ENCODE assay signal across 2 cellular contexts in the genomic region with DNA sequence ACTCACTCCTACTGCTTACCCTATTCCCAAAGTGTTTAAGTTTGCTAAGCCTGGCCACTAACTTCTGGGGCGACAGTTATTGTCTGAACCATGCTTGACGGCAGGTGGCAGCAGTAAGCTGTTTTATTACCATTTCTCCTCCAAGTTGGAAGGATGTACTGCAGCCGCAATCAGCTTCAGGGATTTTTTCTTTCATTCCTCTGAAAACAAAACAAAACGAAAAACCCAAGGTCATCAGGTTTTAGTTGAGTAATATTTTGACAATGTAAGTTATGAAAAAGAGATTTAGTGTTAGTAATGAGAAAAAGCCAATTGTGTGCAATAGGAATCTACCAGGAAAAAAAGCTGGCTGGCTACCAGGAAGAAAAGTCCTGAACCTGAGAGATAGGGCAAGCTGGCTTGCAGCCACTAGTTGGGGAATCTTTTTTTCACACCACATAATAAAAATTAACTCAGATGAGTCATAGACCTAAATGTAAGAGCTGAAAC.
TF ChIP-seq lines count a peak whose summit lies in the region.

No MANE protein-coding gene starts in this region.

TF ChIP-seq in IMR-90, 13 proteins besides CTCF, POLR2A, EP300 and RAD21:
- TF ChIP-seq SMC3 (IDR thresholded peaks at IDR 0.05; ENCODE audit: low read depth, low read length) (peak; percentile 52), CEBPB (IDR thresholded peaks at IDR 0.05; ENCODE audit: low read depth, low read length) (peak; percentile 27; the same call in 1 of the 2 replicates), FOS (IDR thresholded peaks at IDR 0.05; ENCODE audit: low read depth, low read length) (no peak)

TF ChIP-seq in GM12878, 131 proteins besides CTCF, POLR2A, EP300 and RAD21:
- TF ChIP-seq YY1 (IDR thresholded peaks at IDR 0.05; ENCODE audit: low read depth, low read length), result 0 out of 2 replicates have a peak, but pooled peaks have one; percentile 22
- peak; percentile 70; a peak in 3 of 4 replicates for TF ChIP-seq IKZF2 (IDR thresholded peaks at IDR 0.05)
- TF ChIP-seq TAF1 (IDR thresholded peaks at IDR 0.05; ENCODE audit: borderline replicate concordance, low read depth, low read length), result no peak
- TF ChIP-seq JUND (IDR thresholded peaks at IDR 0.05; ENCODE audit: low read depth, low read length), result no peak
- 0 out of 2 replicates have a peak, but pooled peaks have one; percentile 40 for TF ChIP-seq RB1 (IDR thresholded peaks at IDR 0.05; ENCODE audit: borderline replicate concordance)
- no peak for TF ChIP-seq TBL1XR1 (IDR thresholded peaks at IDR 0.05; ENCODE audit: low read depth, low read length)
- TF ChIP-seq, protein P1, sequence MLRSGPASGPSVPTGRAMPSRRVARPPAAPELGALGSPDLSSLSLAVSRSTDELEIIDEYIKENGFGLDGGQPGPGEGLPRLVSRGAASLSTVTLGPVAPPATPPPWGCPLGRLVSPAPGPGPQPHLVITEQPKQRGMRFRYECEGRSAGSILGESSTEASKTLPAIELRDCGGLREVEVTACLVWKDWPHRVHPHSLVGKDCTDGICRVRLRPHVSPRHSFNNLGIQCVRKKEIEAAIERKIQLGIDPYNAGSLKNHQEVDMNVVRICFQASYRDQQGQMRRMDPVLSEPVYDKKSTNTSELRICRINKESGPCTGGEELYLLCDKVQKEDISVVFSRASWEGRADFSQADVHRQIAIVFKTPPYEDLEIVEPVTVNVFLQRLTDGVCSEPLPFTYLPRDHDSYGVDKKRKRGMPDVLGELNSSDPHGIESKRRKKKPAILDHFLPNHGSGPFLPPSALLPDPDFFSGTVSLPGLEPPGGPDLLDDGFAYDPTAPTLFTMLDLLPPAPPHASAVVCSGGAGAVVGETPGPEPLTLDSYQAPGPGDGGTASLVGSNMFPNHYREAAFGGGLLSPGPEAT (IDR thresholded peaks at IDR 0.05; ENCODE audit: low read depth), result peak; percentile 53; the same call in 1 of the 2 replicates
- no peak for TF ChIP-seq SREBF1 (IDR thresholded peaks at IDR 0.05; ENCODE audit: low read length)
- TF ChIP-seq SMC3 (IDR thresholded peaks at IDR 0.05; ENCODE audit: borderline replicate concordance, low read length), result peak; percentile 60
- no peak for TF ChIP-seq PAX8 (IDR thresholded peaks at IDR 0.05)
- TF ChIP-seq RBBP5 (conservative IDR thresholded peaks at IDR 0.05), result no peak
- TF ChIP-seq IKZF1 (conservative IDR thresholded peaks at IDR 0.05), result peak; percentile 69
- no peak for TF ChIP-seq POLR2AphosphoS2 (IDR thresholded peaks at IDR 0.05; ENCODE audit: low read depth, low read length)
- TF ChIP-seq ZNF207 (IDR thresholded peaks at IDR 0.05; ENCODE audit: borderline replicate concordance), result no peak
- no peak for TF ChIP-seq TARDBP (IDR thresholded peaks at IDR 0.05; ENCODE audit: borderline replicate concordance)
- TF ChIP-seq BRCA1 (IDR thresholded peaks at IDR 0.05; ENCODE audit: low read depth, low read length), result no peak
- TF ChIP-seq, protein P2, sequence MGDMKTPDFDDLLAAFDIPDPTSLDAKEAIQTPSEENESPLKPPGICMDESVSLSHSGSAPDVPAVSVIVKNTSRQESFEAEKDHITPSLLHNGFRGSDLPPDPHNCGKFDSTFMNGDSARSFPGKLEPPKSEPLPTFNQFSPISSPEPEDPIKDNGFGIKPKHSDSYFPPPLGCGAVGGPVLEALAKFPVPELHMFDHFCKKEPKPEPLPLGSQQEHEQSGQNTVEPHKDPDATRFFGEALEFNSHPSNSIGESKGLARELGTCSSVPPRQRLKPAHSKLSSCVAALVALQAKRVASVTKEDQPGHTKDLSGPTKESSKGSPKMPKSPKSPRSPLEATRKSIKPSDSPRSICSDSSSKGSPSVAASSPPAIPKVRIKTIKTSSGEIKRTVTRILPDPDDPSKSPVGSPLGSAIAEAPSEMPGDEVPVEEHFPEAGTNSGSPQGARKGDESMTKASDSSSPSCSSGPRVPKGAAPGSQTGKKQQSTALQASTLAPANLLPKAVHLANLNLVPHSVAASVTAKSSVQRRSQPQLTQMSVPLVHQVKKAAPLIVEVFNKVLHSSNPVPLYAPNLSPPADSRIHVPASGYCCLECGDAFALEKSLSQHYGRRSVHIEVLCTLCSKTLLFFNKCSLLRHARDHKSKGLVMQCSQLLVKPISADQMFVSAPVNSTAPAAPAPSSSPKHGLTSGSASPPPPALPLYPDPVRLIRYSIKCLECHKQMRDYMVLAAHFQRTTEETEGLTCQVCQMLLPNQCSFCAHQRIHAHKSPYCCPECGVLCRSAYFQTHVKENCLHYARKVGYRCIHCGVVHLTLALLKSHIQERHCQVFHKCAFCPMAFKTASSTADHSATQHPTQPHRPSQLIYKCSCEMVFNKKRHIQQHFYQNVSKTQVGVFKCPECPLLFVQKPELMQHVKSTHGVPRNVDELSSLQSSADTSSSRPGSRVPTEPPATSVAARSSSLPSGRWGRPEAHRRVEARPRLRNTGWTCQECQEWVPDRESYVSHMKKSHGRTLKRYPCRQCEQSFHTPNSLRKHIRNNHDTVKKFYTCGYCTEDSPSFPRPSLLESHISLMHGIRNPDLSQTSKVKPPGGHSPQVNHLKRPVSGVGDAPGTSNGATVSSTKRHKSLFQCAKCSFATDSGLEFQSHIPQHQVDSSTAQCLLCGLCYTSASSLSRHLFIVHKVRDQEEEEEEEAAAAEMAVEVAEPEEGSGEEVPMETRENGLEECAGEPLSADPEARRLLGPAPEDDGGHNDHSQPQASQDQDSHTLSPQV (IDR thresholded peaks at IDR 0.05), result no peak
- no peak for TF ChIP-seq RAD51 (IDR thresholded peaks at IDR 0.05)
- TF ChIP-seq EGR1 (IDR thresholded peaks at IDR 0.05; ENCODE audit: borderline replicate concordance in 1 of 2, low read depth in 2 of 2, low read length in 2 of 2), result no peak
- TF ChIP-seq ATF7 (IDR thresholded peaks at IDR 0.05; ENCODE audit: low read depth), result 0 out of 2 replicates have a peak, but pooled peaks have one; percentile 17
- TF ChIP-seq RFX5 (IDR thresholded peaks at IDR 0.05; ENCODE audit: low read depth, low read length), result no peak
- no peak for TF ChIP-seq SP1 (IDR thresholded peaks at IDR 0.05; ENCODE audit: low read depth, low read length)
- no peak for TF ChIP-seq POU2F2 (IDR thresholded peaks at IDR 0.05; ENCODE audit: borderline replicate concordance, low read depth, low read length)
- TF ChIP-seq ZNF274 (IDR thresholded peaks at IDR 0.05; ENCODE audit: insufficient read depth, insufficient read length), result no peak
- TF ChIP-seq EED (IDR thresholded peaks at IDR 0.05; ENCODE audit: low read depth), result no peak
- TF ChIP-seq CREB1 (IDR thresholded peaks at IDR 0.05; ENCODE audit: low read depth), result no peak
